In the genomic region with DNA sequence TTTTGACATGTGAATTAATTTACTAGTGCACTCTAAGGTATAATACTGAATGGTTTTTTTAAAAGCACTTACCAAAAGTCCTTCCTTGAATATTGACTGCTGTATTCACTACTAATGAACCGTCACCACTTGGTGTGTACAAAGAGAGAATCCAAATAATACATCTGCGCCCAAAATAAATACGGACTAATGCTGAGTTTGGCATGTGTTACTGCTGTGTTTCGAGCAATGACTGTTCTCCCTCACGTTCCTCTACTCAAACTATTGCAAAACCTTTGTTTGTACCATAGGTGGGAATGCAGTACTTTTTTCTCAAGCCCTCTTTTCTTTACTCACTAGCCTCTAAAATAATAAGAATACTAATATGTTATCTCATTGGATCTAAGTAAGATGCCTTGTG, we compare ENCODE assay signal across 23 cellular contexts.
DNase-seq lines count a peak whose midpoint lies in the region; ATAC-seq and TF ChIP-seq lines count a peak whose summit lies in the region.
"Had no signal": no experiment of that assay in that cellular context is flagged by ENCODE, and none has a peak within 500 bp of the region (broad histone marks: within the 10 kb centered on the region; RNA-seq: fewer than 3 reads in every experiment).

No MANE protein-coding gene starts in this region.

- peak overlapping the region; percentile 28 for H3K4me3 Mint-ChIP-seq in natural killer cell
- H3K4me3 Mint-ChIP-seq in natural killer cell treated with Interleukin-12 subunit alpha and Interleukin-12 subunit beta and Interleukin-15 and Interleukin-18, amount 100 ng/mL, for 72 hours = no peak overlapping the region
- H3K4me3 Mint-ChIP-seq: activated naive CD4-positive, alpha-beta T cell treated with anti-CD3 and anti-CD28 coated beads, Interleukin-2, amount 50 U/mL, for 24 hours; CD8-positive, alpha-beta T cell; naive B cell; stimulated activated memory B cell treated with anti-CD40 and anti-IgM and Interleukin-4, amounts not matched to agents 10 μg/mL and 1 μg/mL and 100 μg/mL, for 72 hours; WTC11 had no signal

- TF ChIP-seq POLR2A in breast epithelium (IDR thresholded peaks at IDR 0.05) = no peak

- no peaks in the 10 kb centered on the region for H3K36me3 Mint-ChIP-seq in natural killer cell
- H3K36me3 Mint-ChIP-seq in natural killer cell treated with Interleukin-12 subunit alpha and Interleukin-12 subunit beta and Interleukin-15 and Interleukin-18, amount 100 ng/mL, for 72 hours = no peaks in the 10 kb centered on the region
- H3K36me3 Mint-ChIP-seq: activated naive CD4-positive, alpha-beta T cell treated with anti-CD3 and anti-CD28 coated beads, Interleukin-2, amount 50 U/mL, for 24 hours; CD8-positive, alpha-beta T cell; naive B cell; stimulated activated memory B cell treated with anti-CD40 and anti-IgM and Interleukin-4, amounts not matched to agents 10 μg/mL and 1 μg/mL and 100 μg/mL, for 72 hours; WTC11 had no signal

- H3K27ac ChIP-seq in breast epithelium = no peak overlapping the region
- H3K27ac ChIP-seq: suprapubic skin had no signal

- H3K4me3 ChIP-seq in fibroblast of villous mesenchyme (ENCODE audit: low read depth, low read length) = no peak overlapping the region
- no peak overlapping the region for H3K4me3 ChIP-seq in breast epithelium
- H3K4me3 ChIP-seq: suprapubic skin had no signal

- H3K27me3 Mint-ChIP-seq in natural killer cell (ENCODE audit: low read depth in 2 of 2) = peaks cover 0 to 7% of the 10 kb centered on the region in 2 donors
- peaks cover 3 to 5% of the 10 kb centered on the region in 2 donors for H3K27me3 Mint-ChIP-seq in natural killer cell treated with Interleukin-12 subunit alpha and Interleukin-12 subunit beta and Interleukin-15 and Interleukin-18, amount 100 ng/mL, for 72 hours
- H3K27me3 Mint-ChIP-seq: naive B cell; stimulated activated memory B cell treated with anti-CD40 and anti-IgM and Interleukin-4, amounts not matched to agents 10 μg/mL and 1 μg/mL and 100 μg/mL, for 72 hours had no signal

- no peaks in the 10 kb centered on the region for H3K9me3 ChIP-seq in breast epithelium
- H3K9me3 ChIP-seq: suprapubic skin had no signal

- no peaks in the 10 kb centered on the region for H3K36me3 ChIP-seq in breast epithelium
- H3K36me3 ChIP-seq: suprapubic skin had no signal

- no peaks in the 10 kb centered on the region for H3K9me3 Mint-ChIP-seq in natural killer cell
- H3K9me3 Mint-ChIP-seq in natural killer cell treated with Interleukin-12 subunit alpha and Interleukin-12 subunit beta and Interleukin-15 and Interleukin-18, amount 100 ng/mL, for 72 hours = no peaks in the 10 kb centered on the region
- H3K9me3 Mint-ChIP-seq: activated naive CD4-positive, alpha-beta T cell treated with anti-CD3 and anti-CD28 coated beads, Interleukin-2, amount 50 U/mL, for 24 hours; CD8-positive, alpha-beta T cell; WTC11 had no signal

- ATAC-seq in natural killer cell (no peak), HG03280 (IDR thresholded peaks at IDR 0.05; ENCODE audit: unreplicated experiment) (no peak), SK-N-SH treated with all-trans-retinoic acid at 6 μM for 48 hours (no peak)
- no peak for ATAC-seq in natural killer cell treated with Interleukin-12 subunit alpha and Interleukin-12 subunit beta and Interleukin-15 and Interleukin-18, amount 100 ng/mL, for 72 hours
- ATAC-seq: CD8-positive, alpha-beta T cell; stimulated activated memory B cell treated with anti-CD40 and anti-IgM and Interleukin-4, amounts not matched to agents 10 μg/mL and 1 μg/mL and 100 μg/mL, for 72 hours; WTC11 had no signal

- no peaks in the 10 kb centered on the region for H3K27me3 ChIP-seq in breast epithelium
- H3K27me3 ChIP-seq: suprapubic skin had no signal

- DNase-seq in natural killer cell (no peak), NCI-H69 (lab: John Stamatoyannopoulos, UW) (peak; percentile 89), fibroblast of villous mesenchyme (ENCODE audit: low read depth) (peak; percentile 38), breast epithelium (ENCODE audit: low spot score in 2 of 2) (no peak), germinal center (ENCODE audit: low spot score) (no peak)
- DNase-seq in natural killer cell treated with Interleukin-12 subunit alpha and Interleukin-12 subunit beta and Interleukin-15 and Interleukin-18, amount 100 ng/mL, for 72 hours (ENCODE audit: low spot score) = no peak
- DNase-seq: activated CD4-positive, alpha-beta T cell treated with anti-CD3 and anti-CD28 coated beads, Interleukin-2, amount 50 U/mL, for 4 hours; activated CD8-positive, alpha-beta memory T cell treated with anti-CD3 and anti-CD28 coated beads, Interleukin-2, amount 50 U/mL, for 4 hours; caudate nucleus; CD8-positive, alpha-beta T cell; DMS79 treated with DMSO at 0.1 percent for 48 hours; GOT3; naive B cell; NCI-H2107; NCI-H526; stimulated activated CD4-positive, alpha-beta T cell treated with anti-CD3 and anti-CD28 coated beads, Interleukin-4, amount 100 ng/mL, for 1 hour; T-helper 9 cell had no signal

- TF ChIP-seq CTCF in natural killer cell (IDR thresholded peaks at IDR 0.05) (no peak), fibroblast of villous mesenchyme (IDR thresholded peaks at IDR 0.05; ENCODE audit: insufficient read depth, low read depth, low read length) (no peak), breast epithelium (IDR thresholded peaks at IDR 0.05) (no peak)

- H3K27ac Mint-ChIP-seq in natural killer cell = peak overlapping the region in 1 of 2 donors; percentile 63
- no peak overlapping the region for H3K27ac Mint-ChIP-seq in natural killer cell treated with Interleukin-12 subunit alpha and Interleukin-12 subunit beta and Interleukin-15 and Interleukin-18, amount 100 ng/mL, for 72 hours
- H3K27ac Mint-ChIP-seq: activated naive CD4-positive, alpha-beta T cell treated with anti-CD3 and anti-CD28 coated beads, Interleukin-2, amount 50 U/mL, for 24 hours; CD8-positive, alpha-beta T cell; naive B cell; stimulated activated memory B cell treated with anti-CD40 and anti-IgM and Interleukin-4, amounts not matched to agents 10 μg/mL and 1 μg/mL and 100 μg/mL, for 72 hours; WTC11 had no signal

- intact Hi-C loops in natural killer cell (cut with micrococcal nuclease) = no loop called here
- intact Hi-C loops in breast epithelium (cut with DNase I; ENCODE audit: low total_unique reads) = no loop called here

- H3K4me1 Mint-ChIP-seq in natural killer cell = peaks cover 31 to 35% of the 10 kb centered on the region in 2 donors
- H3K4me1 Mint-ChIP-seq in natural killer cell treated with Interleukin-12 subunit alpha and Interleukin-12 subunit beta and Interleukin-15 and Interleukin-18, amount 100 ng/mL, for 72 hours (ENCODE audit: low read depth in 2 of 2) = peaks cover 10 to 23% of the 10 kb centered on the region in 2 donors
- H3K4me1 Mint-ChIP-seq: activated naive CD4-positive, alpha-beta T cell treated with anti-CD3 and anti-CD28 coated beads, Interleukin-2, amount 50 U/mL, for 24 hours; WTC11 had no signal

- H3K4me1 ChIP-seq in breast epithelium = no peaks in the 10 kb centered on the region
- H3K4me1 ChIP-seq: suprapubic skin had no signal

TF ChIP-seq in SK-N-SH treated with all-trans-retinoic acid at 6 μM for 48 hours, 23 proteins besides CTCF, POLR2A, EP300 and RAD21 (continues in another document):
- no peak for TF ChIP-seq CREB5 (CRISPR knock-in tag; IDR thresholded peaks at IDR 0.05; ENCODE audit: low read depth)
- TF ChIP-seq, protein P1, sequence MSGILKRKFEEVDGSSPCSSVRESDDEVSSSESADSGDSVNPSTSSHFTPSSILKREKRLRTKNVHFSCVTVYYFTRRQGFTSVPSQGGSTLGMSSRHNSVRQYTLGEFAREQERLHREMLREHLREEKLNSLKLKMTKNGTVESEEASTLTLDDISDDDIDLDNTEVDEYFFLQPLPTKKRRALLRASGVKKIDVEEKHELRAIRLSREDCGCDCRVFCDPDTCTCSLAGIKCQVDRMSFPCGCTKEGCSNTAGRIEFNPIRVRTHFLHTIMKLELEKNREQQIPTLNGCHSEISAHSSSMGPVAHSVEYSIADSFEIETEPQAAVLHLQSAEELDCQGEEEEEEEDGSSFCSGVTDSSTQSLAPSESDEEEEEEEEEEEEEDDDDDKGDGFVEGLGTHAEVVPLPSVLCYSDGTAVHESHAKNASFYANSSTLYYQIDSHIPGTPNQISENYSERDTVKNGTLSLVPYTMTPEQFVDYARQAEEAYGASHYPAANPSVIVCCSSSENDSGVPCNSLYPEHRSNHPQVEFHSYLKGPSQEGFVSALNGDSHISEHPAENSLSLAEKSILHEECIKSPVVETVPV (CRISPR knock-in tag; IDR thresholded peaks at IDR 0.05) = no peak
- TF ChIP-seq ZNF8 (CRISPR knock-in tag; IDR thresholded peaks at IDR 0.05) = no peak
- no peak for TF ChIP-seq ZNF565 (CRISPR knock-in tag; conservative IDR thresholded peaks at IDR 0.05; ENCODE audit: low read depth)
- TF ChIP-seq RARB (CRISPR knock-in tag; IDR thresholded peaks at IDR 0.05) = no peak
- TF ChIP-seq ZNF70 (CRISPR knock-in tag; IDR thresholded peaks at IDR 0.05) = no peak
- no peak for TF ChIP-seq POU6F1 (CRISPR knock-in tag; IDR thresholded peaks at IDR 0.05; ENCODE audit: borderline replicate concordance, low read depth)
- TF ChIP-seq ESRRG (CRISPR knock-in tag; IDR thresholded peaks at IDR 0.05) = no peak
- TF ChIP-seq OSR1 (CRISPR knock-in tag; IDR thresholded peaks at IDR 0.05) = no peak
- no peak for TF ChIP-seq ZC3H10 (CRISPR knock-in tag; IDR thresholded peaks at IDR 0.05)
- no peak for TF ChIP-seq ARNTL (CRISPR knock-in tag; IDR thresholded peaks at IDR 0.05; ENCODE audit: borderline replicate concordance, low read depth)

Comparison
In these comparisons a context has a peak if more than half of its experiments do, and no peak if none do; other contexts are left out.
1. DNase-seq: peak in NCI-H69 (single experiment) and fibroblast of villous mesenchyme (single experiment); none in natural killer cell (single experiment), natural killer cell treated with Interleukin-12 subunit alpha and Interleukin-12 subunit beta and Interleukin-15 and Interleukin-18, amount 100 ng/mL, for 72 hours (single experiment), breast epithelium (0 of 2) and germinal center (single experiment).